Comparison of ENCODE assay signal across 11 cellular contexts in genomic region chr17:2195729-2196128, GRCh38.
DNase-seq lines count a peak whose midpoint lies in the region; ATAC-seq lines count a peak whose summit lies in the region.
"Had no signal": no experiment of that assay in that cellular context is flagged by ENCODE, and none has a peak within 500 bp of the region (broad histone marks: within the 10 kb centered on the region; RNA-seq: fewer than 3 reads in every experiment).

No MANE protein-coding gene starts in this region.

- H3K9me3 Mint-ChIP-seq in stimulated activated effector memory CD8-positive, alpha-beta T cell treated with anti-CD3 and anti-CD28 coated beads, Interleukin-12 subunit alpha, Interleukin-12 subunit beta, amount 100 ng/mL, for 72 hours = no peaks in the 10 kb centered on the region

- peaks cover 51% of the 10 kb centered on the region for H3K4me1 Mint-ChIP-seq in stimulated activated effector memory CD8-positive, alpha-beta T cell treated with anti-CD3 and anti-CD28 coated beads, Interleukin-12 subunit alpha, Interleukin-12 subunit beta, amount 100 ng/mL, for 72 hours

- H3K9me3 ChIP-seq in HAP-1 = no peaks in the 10 kb centered on the region

- no peaks in the 10 kb centered on the region for H3K27me3 ChIP-seq in HAP-1 (ENCODE audit: low read depth)

- H3K36me3 ChIP-seq in HAP-1 (replicated peaks) = no peaks in the 10 kb centered on the region; the same call in 1 of the 2 replicates

- H3K36me3 Mint-ChIP-seq in stimulated activated effector memory CD8-positive, alpha-beta T cell treated with anti-CD3 and anti-CD28 coated beads, Interleukin-12 subunit alpha, Interleukin-12 subunit beta, amount 100 ng/mL, for 72 hours = peaks cover 35% of the 10 kb centered on the region

- DNase-seq in activated CD4-positive, alpha-beta T cell treated with anti-CD3 and anti-CD28 coated beads for 24 hours (ENCODE audit: low read depth in 2 of 2) = peak; percentile 37 to 45
- no peak for DNase-seq in activated CD4-positive, alpha-beta T cell treated with anti-CD3 and anti-CD28 coated beads, Interleukin-2, amount 50 U/mL, for 1 hour
- DNase-seq in activated CD4-positive, alpha-beta T cell treated with anti-CD3 and anti-CD28 coated beads, Interleukin-2, amount 50 U/mL, for 48 hours = peak; percentile 56 to 73
- DNase-seq in kidney tubule cell (ENCODE audit: low spot score) (peak; percentile 72), medulla oblongata (ENCODE audit: extremely low spot score) (no peak), HAP-1 (ENCODE audit: low spot score in 2 of 2) (no peak)
- DNase-seq in stimulated activated effector memory CD8-positive, alpha-beta T cell treated with anti-CD3 and anti-CD28 coated beads, Interleukin-12 subunit alpha, Interleukin-12 subunit beta, amount 100 ng/mL, for 72 hours (ENCODE audit: low spot score in 2 of 2) = no peak
- DNase-seq: effector CD4-positive, alpha-beta T cell; islet precursor cell; NCI-H146 had no signal

- H3K4me3 Mint-ChIP-seq in stimulated activated effector memory CD8-positive, alpha-beta T cell treated with anti-CD3 and anti-CD28 coated beads, Interleukin-12 subunit alpha, Interleukin-12 subunit beta, amount 100 ng/mL, for 72 hours = no peak overlapping the region

- H3K4me3 ChIP-seq in HAP-1 = no peak overlapping the region

- in situ Hi-C loops in HAP-1 (cut with MboI; ENCODE audit: low sequenced_read_pairs) = no loop called here

- no peaks in the 10 kb centered on the region for H3K4me1 ChIP-seq in HAP-1

- ATAC-seq in stimulated activated effector memory CD8-positive, alpha-beta T cell treated with anti-CD3 and anti-CD28 coated beads, Interleukin-12 subunit alpha, Interleukin-12 subunit beta, amount 100 ng/mL, for 72 hours = peak; percentile 78
- no peak for ATAC-seq in GM21619 (IDR thresholded peaks at IDR 0.05; ENCODE audit: unreplicated experiment)

- no peak overlapping the region for H3K27ac Mint-ChIP-seq in stimulated activated effector memory CD8-positive, alpha-beta T cell treated with anti-CD3 and anti-CD28 coated beads, Interleukin-12 subunit alpha, Interleukin-12 subunit beta, amount 100 ng/mL, for 72 hours

Comparison
In these comparisons a context has a peak if more than half of its experiments do, and no peak if none do; other contexts are left out.
1. DNase-seq: peak in activated CD4-positive, alpha-beta T cell treated with anti-CD3 and anti-CD28 coated beads for 24 hours (2 of 2), activated CD4-positive, alpha-beta T cell treated with anti-CD3 and anti-CD28 coated beads, Interleukin-2, amount 50 U/mL, for 48 hours (2 of 2) and kidney tubule cell (single experiment); none in activated CD4-positive, alpha-beta T cell treated with anti-CD3 and anti-CD28 coated beads, Interleukin-2, amount 50 U/mL, for 1 hour (single experiment), stimulated activated effector memory CD8-positive, alpha-beta T cell treated with anti-CD3 and anti-CD28 coated beads, Interleukin-12 subunit alpha, Interleukin-12 subunit beta, amount 100 ng/mL, for 72 hours (0 of 2), medulla oblongata (single experiment) and HAP-1 (0 of 2).